In genomic region chr11:64449381-64450167, GRCh38 we compare ENCODE assay signal across 8 cellular contexts.
DNase-seq lines count a peak whose midpoint lies in the region; ATAC-seq and TF ChIP-seq lines count a peak whose summit lies in the region.

No MANE protein-coding gene starts in this region.

- H2AFZ ChIP-seq in HCT116 (ENCODE audit: low read depth, low read length, poor library complexity, severe bottlenecking) = peak overlapping the region; percentile 62

- H3K9me3 ChIP-seq in HCT116 (ENCODE audit: control insufficient read depth in 1 of 2, insufficient read depth in 1 of 2, low read depth in 1 of 2, low read length in 2 of 2) = no peaks in the 10 kb centered on the region

- H3K27me3 Mint-ChIP-seq in chondrocyte (ENCODE audit: low read depth) = peaks cover 12% of the 10 kb centered on the region

- H3K27ac Mint-ChIP-seq in chondrocyte (ENCODE audit: unreplicated experiment) = no peak overlapping the region

- peaks cover 19% of the 10 kb centered on the region for H3K4me1 Mint-ChIP-seq in chondrocyte (ENCODE audit: low read depth)

- no peaks in the 10 kb centered on the region for H3K36me3 ChIP-seq in HCT116 (ENCODE audit: control insufficient read depth in 1 of 2, insufficient read depth in 2 of 2, low read length in 2 of 2)

- peaks cover 14 to 23% of the 10 kb centered on the region in 2 experiments for H3K4me1 ChIP-seq in HCT116 (ENCODE audit: control insufficient read depth in 1 of 2, insufficient read depth in 2 of 2, low read length in 2 of 2)

- peak; percentile 46 for TF ChIP-seq RAD21 in HCT116 (IDR thresholded peaks at IDR 0.05; ENCODE audit: low read depth)

- no peaks in the 10 kb centered on the region for H3K9me3 Mint-ChIP-seq in chondrocyte (ENCODE audit: low read depth)

- H3K27me3 ChIP-seq in HCT116 (ENCODE audit: insufficient read depth, low read length) = no peaks in the 10 kb centered on the region
- H3K27me3 ChIP-seq in layer of hippocampus (ENCODE audit: control insufficient read depth, insufficient read depth, low read length) = peaks cover 2% of the 10 kb centered on the region

- BruUV-seq in HCT116 (replicated peaks; lab: Mats Ljungman, UMichigan) = no TSS peak

- peak overlapping the region; percentile 97 for H3K4me2 ChIP-seq in HCT116 (ENCODE audit: low read length)

- peak overlapping the region; percentile 26 for H3K9ac ChIP-seq in HCT116 (ENCODE audit: low read length)

- RAD21 ChIA-PET in HCT116 (lab: Charles Lee; ENCODE audit: low non-redundant PET in 1 of 2, low total read pairs in 2 of 2, uncharacterized antibody in 2 of 2, unreplicated experiment in 2 of 2) = interaction anchor here (0.5 to 1.4 kb wide), 7 partner anchors 9 to 239 kb away, joined by 3 to 7 read pairs (median 4); partner anchors contain the start of gene TRMT112 (in 1 of the 2)

- intact Hi-C loops in HCT116 (cut with micrococcal nuclease) = loop anchor here (1.0 to 5.0 kb wide), 3 partner anchors 39 to 204 kb away; partner anchors contain the start of gene RPS6KA4

- POLR2A ChIA-PET in HCT116 (lab: Charles Lee) = interaction anchor here (1.2 to 1.3 kb wide), 2 partner anchors 16 to 93 kb away, joined by 3 to 7 read pairs; no protein-coding TSS in a partner anchor

- DNase-seq in COR-L47 (lab: John Stamatoyannopoulos, UW) = peak; percentile 78
- DNase-seq in HCT116 (ENCODE audit: low read depth, low spot score) = peak; percentile 74
- peak; percentile 84 for DNase-seq in NCI-H2227 treated with DMSO at 0.1 percent for 48 hours (lab: John Stamatoyannopoulos, UW)
- peak; percentile 52 for DNase-seq in activated CD4-positive, alpha-beta T cell treated with anti-CD3 and anti-CD28 coated beads for 1 hour
- no peak for DNase-seq in chondrocyte (ENCODE audit: low spot score)
- peak; percentile 79 for DNase-seq in stimulated activated CD4-positive, alpha-beta T cell treated with anti-CD3 and anti-CD28 coated beads, Interleukin-1b, Interleukin-23, amount 100 ng/mL, for 48 hours

- ATAC-seq in HCT116 (peak; percentile 89), GM21825 (IDR thresholded peaks at IDR 0.05; ENCODE audit: unreplicated experiment) (no peak)

- CTCF ChIA-PET in HCT116 (lab: Charles Lee) = interaction anchor here (0.6 to 3.2 kb wide), 44 partner anchors 8 to 338 kb away, joined by 3 to 51 read pairs (median 5); partner anchors contain the start of genes PRDX5, SF1 and TRMT112

- no peaks in the 10 kb centered on the region for H3K36me3 Mint-ChIP-seq in chondrocyte (ENCODE audit: low read depth)

- peak overlapping the region; percentile 48 to 59 for H3K4me3 ChIP-seq in HCT116 (replicated peaks in 1 of 2; ENCODE audit: low read depth in 1 of 2, low read length in 2 of 2)

- no peaks in the 10 kb centered on the region for H3K9me2 ChIP-seq in HCT116 (ENCODE audit: insufficient read depth)

- H4K20me1 ChIP-seq in HCT116 (ENCODE audit: insufficient read depth) = no peaks in the 10 kb centered on the region

- H3K4me3 Mint-ChIP-seq in chondrocyte (ENCODE audit: unreplicated experiment) = peak overlapping the region; percentile 69

- TF ChIP-seq POLR2A in HCT116 (IDR thresholded peaks at IDR 0.05; ENCODE audit: borderline replicate concordance, extremely low read depth, insufficient read depth, insufficient read length) = no peak

- H3K27ac ChIP-seq in HCT116 (ENCODE audit: low read depth, low read length) (no peak overlapping the region; the same call in 1 of the 2 replicates), layer of hippocampus (ENCODE audit: low read depth, low read length) (peak overlapping the region; percentile 70)

- TF ChIP-seq CTCF in HCT116 (IDR thresholded peaks at IDR 0.05 in 2 of 3, conservative IDR thresholded peaks at IDR 0.05 in 1 of 3; ENCODE audit: borderline replicate concordance in 1 of 3, insufficient read depth in 1 of 3, low read depth in 2 of 3, low read length in 2 of 3) (peak; percentile 72 to 95 (median 86)), chondrocyte (IDR thresholded peaks at IDR 0.05) (peak; percentile 81)

- H3K79me2 ChIP-seq in HCT116 (ENCODE audit: insufficient read depth, low read length) = no peaks in the 10 kb centered on the region

TF ChIP-seq in HCT116, 20 proteins besides CTCF, POLR2A, EP300 and RAD21:
- TF ChIP-seq SRF (IDR thresholded peaks at IDR 0.05; ENCODE audit: low read depth) = no peak
- TF ChIP-seq YY1 (IDR thresholded peaks at IDR 0.05; ENCODE audit: extremely low read depth, insufficient replicate concordance, low read depth, low read length) = peak; percentile 29
- no peak for TF ChIP-seq JUND (IDR thresholded peaks at IDR 0.05)
- TF ChIP-seq REST (IDR thresholded peaks at IDR 0.05; ENCODE audit: low read depth) = no peak
- TF ChIP-seq MAX (IDR thresholded peaks at IDR 0.05) = peak; percentile 49; the same call in 1 of the 2 replicates
- no peak for TF ChIP-seq ELF1 (IDR thresholded peaks at IDR 0.05; ENCODE audit: borderline replicate concordance, low read depth)
- no peak for TF ChIP-seq EGR1 (IDR thresholded peaks at IDR 0.05; ENCODE audit: low read depth)
- TF ChIP-seq CBX3 (IDR thresholded peaks at IDR 0.05; ENCODE audit: low read depth) = 0 out of 2 replicates have a peak, but pooled peaks have one; percentile 17
- TF ChIP-seq EZH2 (IDR thresholded peaks at IDR 0.05) = no peak
- no peak for TF ChIP-seq TCF7L2 (IDR thresholded peaks at IDR 0.05; ENCODE audit: borderline replicate concordance, extremely low read depth, insufficient read depth, insufficient read length)
- no peak for TF ChIP-seq SP1 (IDR thresholded peaks at IDR 0.05; ENCODE audit: low read depth)
- TF ChIP-seq ATF3 (IDR thresholded peaks at IDR 0.05) = no peak
- no peak for TF ChIP-seq ZBTB33 (IDR thresholded peaks at IDR 0.05; ENCODE audit: extremely low read depth, insufficient replicate concordance, low read length)
- TF ChIP-seq POLR2AphosphoS5 (IDR thresholded peaks at IDR 0.05; ENCODE audit: low read depth, low read length) = no peak
- no peak for TF ChIP-seq CEBPB (IDR thresholded peaks at IDR 0.05; ENCODE audit: low read depth)
- no peak for TF ChIP-seq ZNF274 (IDR thresholded peaks at IDR 0.05; ENCODE audit: low read depth, low read length)
- TF ChIP-seq FOSL1 (IDR thresholded peaks at IDR 0.05; ENCODE audit: low read depth) = no peak
- TF ChIP-seq EZH2phosphoT487 (IDR thresholded peaks at IDR 0.05; ENCODE audit: borderline replicate concordance) = no peak
- no peak for TF ChIP-seq ZFX (IDR thresholded peaks at IDR 0.05)
